In the genomic region with DNA sequence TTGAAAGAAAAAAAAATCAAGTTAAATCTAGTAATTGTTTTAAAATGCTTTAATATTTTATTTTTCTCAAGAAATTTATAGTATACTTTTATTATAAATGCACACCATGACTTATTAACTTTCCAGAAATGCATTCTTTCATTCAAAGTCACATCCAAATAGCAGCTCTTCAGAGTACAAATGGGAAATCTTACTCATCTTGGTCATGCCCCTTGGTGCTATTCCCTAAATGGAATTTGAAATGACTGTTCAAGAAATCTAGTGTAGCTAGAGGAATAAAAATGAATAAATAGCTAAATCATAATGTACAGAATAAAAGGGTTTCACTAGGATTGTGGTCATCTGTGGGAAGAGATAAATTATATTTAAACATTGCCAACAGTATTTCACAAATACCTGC, we compare ENCODE assay signal across 22 cellular contexts.
A peak's percentile ranks its signal among the peaks of the same experiment; 100 is the strongest.
DNase-seq lines count a peak whose midpoint lies in the region; ATAC-seq and TF ChIP-seq lines count a peak whose summit lies in the region.
"Had no signal": no experiment of that assay in that cellular context is flagged by ENCODE, and none has a peak within 500 bp of the region (broad histone marks: within the 10 kb centered on the region; RNA-seq: fewer than 3 reads in every experiment).

No MANE protein-coding gene starts in this region.

- H3K4me1 ChIP-seq in heart right ventricle: no peaks in the 10 kb centered on the region

- H3K36me3 ChIP-seq in heart right ventricle: no peaks in the 10 kb centered on the region
- H3K36me3 ChIP-seq: cardiac muscle cell had no signal

- no peak overlapping the region for H3K4me3 ChIP-seq in heart right ventricle
- H3K4me3 ChIP-seq: cardiac muscle cell, mucosa of descending colon had no signal

- in situ Hi-C loops in ACHN (cut with HindIII; ENCODE audit: low pct_ligation_motif_present, low pct_unique_long_range_greater_than_20kb, low sequenced_read_pairs): no loop called here

- DNase-seq in ACHN (peak; percentile 4), RKO (ENCODE audit: low spot score) (peak; percentile 16), dermis blood vessel endothelial cell (peak; percentile 39), hepatic stellate cell (ENCODE audit: low spot score) (peak; percentile 23), NCI-H1694 treated with DMSO at 0.1 percent for 48 hours (lab: John Stamatoyannopoulos, UW) (no peak), heart right ventricle (no peak), DMS 273 (lab: John Stamatoyannopoulos, UW; ENCODE audit: unreplicated experiment) (no peak)
- DNase-seq: activated CD8-positive, alpha-beta T cell treated with anti-CD3 and anti-CD28 coated beads, Interleukin-2, amount 10 ng/mL, durations not matched to agents 7 days and 5 days; activated effector memory CD4-positive, alpha-beta T cell treated with anti-CD3 and anti-CD28 coated beads, Interleukin-2, amount 50 U/mL, for 16 hours; CD8-positive, alpha-beta memory T cell; cortex of kidney; DMS53; GF-D8; hypothalamus; mucosa of descending colon; NCI-H187; NCI-H69; T-helper 1 cell had no signal

- no peaks in the 10 kb centered on the region for H3K9me3 ChIP-seq in heart right ventricle
- H3K9me3 ChIP-seq: mucosa of descending colon had no signal

- no peak overlapping the region for H3K27ac ChIP-seq in heart right ventricle
- H3K27ac ChIP-seq: 22Rv1, cardiac muscle cell had no signal

- intact Hi-C loops in heart right ventricle (cut with DNase I): no loop called here

- no peak for ATAC-seq in heart right ventricle
- ATAC-seq in HG03280 (IDR thresholded peaks at IDR 0.05; ENCODE audit: unreplicated experiment): no peak
- ATAC-seq: activated CD4-positive, CD25-positive, alpha-beta regulatory T cell treated with anti-CD3 and anti-CD28 coated beads, Interleukin-2, amount 50 U/mL, for 24 hours; activated CD8-positive, alpha-beta T cell treated with anti-CD3 and anti-CD28 coated beads, Interleukin-2, amount 10 ng/mL, durations not matched to agents 7 days and 5 days; mucosa of descending colon had no signal

- H3K27me3 ChIP-seq in heart right ventricle: no peaks in the 10 kb centered on the region
- H3K27me3 ChIP-seq: cardiac muscle cell had no signal

- no peak for TF ChIP-seq CTCF in heart right ventricle (IDR thresholded peaks at IDR 0.05)

Comparison
In these comparisons a context has a peak if more than half of its experiments do, and no peak if none do; other contexts are left out.
1. DNase-seq: peak in ACHN (single experiment), RKO (single experiment), dermis blood vessel endothelial cell (single experiment) and hepatic stellate cell (single experiment); none in NCI-H1694 treated with DMSO at 0.1 percent for 48 hours (single experiment), heart right ventricle (0 of 2) and DMS 273 (single experiment).